In genomic region chr4:173572493-173573129, GRCh38 we compare ENCODE assay signal across 24 cellular contexts. TPM values are rescaled to one million over a fixed set of nuclear protein-coding genes. Genes with fewer than 3 reads are reported as not detected.
"Had no signal": no experiment of that assay in that cellular context is flagged by ENCODE, and none has a peak within 500 bp of the region (broad histone marks: within the 10 kb centered on the region; RNA-seq: fewer than 3 reads in every experiment).

No MANE protein-coding gene starts in this region.

- DNase-seq: activated CD4-positive, alpha-beta T cell treated with anti-CD3 and anti-CD28 coated beads for 48 hours; activated CD4-positive, alpha-beta T cell treated with anti-CD3 and anti-CD28 coated beads, Interleukin-2, amount 50 U/mL, for 4 hours; activated CD4-positive, CD25-positive, alpha-beta regulatory T cell treated with anti-CD3 and anti-CD28 coated beads, Interleukin-2, amount 50 U/mL, for 72 hours; activated CD8-positive, alpha-beta memory T cell treated with anti-CD3 and anti-CD28 coated beads, Interleukin-2, amount 50 U/mL, for 48 hours; activated CD8-positive, alpha-beta T cell treated with anti-CD3 and anti-CD28 coated beads, Interleukin-2, amount 10 ng/mL, durations not matched to agents 7 days and 5 days; activated T-cell treated with anti-CD3 and anti-CD28 coated beads, Interleukin-2, amount 50 U/mL, for 1 hour; Karpas-422; MM.1S; NCI-H1105; NCI-H1436; NCI-H1694 treated with DMSO at 0.1 percent for 48 hours; NCI-H2029 treated with DMSO at 0.1 percent for 48 hours; NCI-H345; NCI-H510A; NK-92 treated with Interleukin-12 subunit alpha and Interleukin-12 subunit beta, amount 100 ng/mL, for 24 hours; OCI-M1; RPMI8226; SJCRH30; T-helper 17 cell; T-helper 9 cell had no signal

- H3K27ac ChIP-seq: SJCRH30 had no signal

- H3K36me3 ChIP-seq: SJCRH30 had no signal

- ATAC-seq: activated CD8-positive, alpha-beta T cell treated with anti-CD3 and anti-CD28 coated beads, Interleukin-2, amount 10 ng/mL, durations not matched to agents 7 days and 5 days; Panc1; Right ventricle myocardium inferior; T-helper 17 cell; WTC11 had no signal

- H3K4me3 ChIP-seq: SJCRH30 had no signal

- H3K9me3 ChIP-seq: SJCRH30 had no signal

- H3K27me3 ChIP-seq: SJCRH30 had no signal

- H3K4me1 ChIP-seq: SJCRH30 had no signal

RNA-seq across cellular contexts. Expression of gene HAND2, which starts 42.6 kb away (rescaled TPM):
- total RNA-seq: activated CD8-positive, alpha-beta T cell treated with anti-CD3 and anti-CD28 coated beads, Interleukin-2, amount 10 ng/mL, durations not matched to agents 7 days and 5 days; astrocyte; T-helper 17 cell had no signal
